ENCODE assay signal across 8 cellular contexts in genomic region chr4:12633058-12633651, GRCh38.
DNase-seq lines count a peak whose midpoint lies in the region; FAIRE-seq and TF ChIP-seq lines count a peak whose summit lies in the region.

No MANE protein-coding gene starts in this region.

- DNase-seq in GM10248 (ENCODE audit: extremely low spot score) (peak; percentile 45), H54 (ENCODE audit: insufficient read length, low spot score) (peak; percentile 1), LHCN-M2 (ENCODE audit: low read depth) (peak; percentile 40), RPMI8226 (peak; percentile 81), germinal center (ENCODE audit: low spot score) (peak; percentile 46), type B pancreatic cell (ENCODE audit: extremely low spot score, unreplicated experiment) (peak; percentile 81)
- DNase-seq in activated effector memory CD4-positive, alpha-beta T cell treated with Interleukin-2 at 50 U/mL for 16 hours: peak; percentile 38

- no peak overlapping the region for H3K9ac ChIP-seq in parathyroid adenoma

- TF ChIP-seq POLR2A in H54 (IDR thresholded peaks at IDR 0.05; ENCODE audit: low read depth, low read length): no peak

- no peak overlapping the region for H2AFZ ChIP-seq in parathyroid adenoma

- no peak overlapping the region for H3K27ac Mint-ChIP-seq in type B pancreatic cell

- H3K4me3 ChIP-seq in parathyroid adenoma (ENCODE audit: low read depth, low read length): no peak overlapping the region

- no peaks in the 10 kb centered on the region for H3K9me3 ChIP-seq in parathyroid adenoma (ENCODE audit: control insufficient read depth, low read length)

- no peaks in the 10 kb centered on the region for H3K27me3 ChIP-seq in parathyroid adenoma (ENCODE audit: control insufficient read depth, insufficient read depth, low read length)

- H3K4me2 ChIP-seq in parathyroid adenoma (ENCODE audit: low read length): no peak overlapping the region

- H3K27ac ChIP-seq in parathyroid adenoma: no peak overlapping the region

- TF ChIP-seq CTCF in GM10248 (IDR thresholded peaks at IDR 0.05; ENCODE audit: control extremely low read depth, extremely low read depth, low read depth, missing control alignments) (peak; percentile 90), parathyroid adenoma (IDR thresholded peaks at IDR 0.05) (peak; percentile 74), type B pancreatic cell (conservative IDR thresholded peaks at IDR 0.05) (peak; percentile 99)

- H3K9me3 Mint-ChIP-seq in type B pancreatic cell: peaks cover 8% of the 10 kb centered on the region

- H3K4me3 Mint-ChIP-seq in type B pancreatic cell: no peak overlapping the region

- no peaks in the 10 kb centered on the region for H3K36me3 ChIP-seq in parathyroid adenoma (ENCODE audit: control insufficient read depth, insufficient read depth, low read length)

- no peaks in the 10 kb centered on the region for H3K4me1 Mint-ChIP-seq in type B pancreatic cell (ENCODE audit: unreplicated experiment)

- H3K27me3 Mint-ChIP-seq in type B pancreatic cell: peaks cover 16% of the 10 kb centered on the region

- CTCF ChIA-PET in GM10248 (lab: Yijun Ruan, JAX): interaction anchor here (0.6 to 3.4 kb wide), 17 partner anchors 9 to 1210 kb away, joined by 3 to 15 read pairs (median 5); no protein-coding TSS in a partner anchor

- H3K36me3 Mint-ChIP-seq in type B pancreatic cell: no peaks in the 10 kb centered on the region

- POLR2A ChIA-PET in GM10248 (lab: Yijun Ruan, JAX): no interaction called here

- FAIRE-seq in H54 (lab: Jason Lieb, UNC): no peak

- H3K79me2 ChIP-seq in parathyroid adenoma: no peaks in the 10 kb centered on the region

- no peaks in the 10 kb centered on the region for H3K4me1 ChIP-seq in parathyroid adenoma

Comparison
In these comparisons a context has a peak if more than half of its experiments do, and no peak if none do; other contexts are left out.
1. DNase-seq: peak in every context shown above with its lines; median percentile 81 in RPMI8226; 81 in type B pancreatic cell; 46 in germinal center; 45 in GM10248; 40 in LHCN-M2; 38 in activated effector memory CD4-positive, alpha-beta T cell treated with Interleukin-2 at 50 U/mL for 16 hours; 1 in H54.